Comparison of ENCODE assay signal across 1 cellular context in the genomic region with DNA sequence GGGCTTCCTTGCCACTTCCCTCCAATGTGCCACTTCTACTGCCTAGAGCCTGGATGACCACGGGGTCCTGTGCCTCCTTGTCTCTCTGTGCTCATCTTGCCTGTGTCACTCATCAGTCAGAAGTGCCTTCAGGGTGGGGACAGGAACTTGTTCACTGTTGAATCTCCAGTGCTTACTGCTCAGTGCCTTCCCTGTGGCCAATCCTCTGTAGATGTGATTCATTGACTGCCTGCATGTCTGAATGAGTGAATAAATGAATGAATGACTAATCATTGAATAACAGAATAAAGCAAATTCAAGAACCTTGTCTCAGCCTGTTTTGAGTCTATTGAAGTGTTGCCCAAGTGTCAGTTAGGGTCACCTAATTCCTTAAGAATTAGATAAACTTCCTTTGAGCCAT.
TF ChIP-seq lines count a peak whose summit lies in the region.

No MANE protein-coding gene starts in this region.

TF ChIP-seq in HCT116, 20 proteins besides CTCF, POLR2A, EP300 and RAD21 (continued from another document):
- TF ChIP-seq ZFX (IDR thresholded peaks at IDR 0.05) (no peak), ATF3 (IDR thresholded peaks at IDR 0.05) (no peak), FOSL1 (IDR thresholded peaks at IDR 0.05; ENCODE audit: low read depth) (peak; percentile 52; the same call in 1 of the 2 replicates), SP1 (IDR thresholded peaks at IDR 0.05; ENCODE audit: low read depth) (peak; percentile 45; the same call in 1 of the 2 replicates), EZH2 (IDR thresholded peaks at IDR 0.05) (no peak), ZNF274 (IDR thresholded peaks at IDR 0.05; ENCODE audit: low read depth, low read length) (no peak), ELF1 (IDR thresholded peaks at IDR 0.05; ENCODE audit: borderline replicate concordance, low read depth) (no peak), CEBPB (IDR thresholded peaks at IDR 0.05; ENCODE audit: low read depth) (no peak), JUND (IDR thresholded peaks at IDR 0.05) (peak; percentile 41; the same call in 1 of the 2 replicates), SIN3A (IDR thresholded peaks at IDR 0.05; ENCODE audit: low read depth) (no peak), EGR1 (IDR thresholded peaks at IDR 0.05; ENCODE audit: low read depth) (no peak), YY1 (IDR thresholded peaks at IDR 0.05; ENCODE audit: extremely low read depth, insufficient replicate concordance, low read depth, low read length) (no peak), POLR2AphosphoS5 (IDR thresholded peaks at IDR 0.05; ENCODE audit: low read depth, low read length) (no peak), SRF (IDR thresholded peaks at IDR 0.05; ENCODE audit: low read depth) (no peak), CBX3 (IDR thresholded peaks at IDR 0.05; ENCODE audit: low read depth) (0 out of 2 replicates have a peak, but pooled peaks have one; percentile 57)
- TF ChIP-seq, protein P1, sequence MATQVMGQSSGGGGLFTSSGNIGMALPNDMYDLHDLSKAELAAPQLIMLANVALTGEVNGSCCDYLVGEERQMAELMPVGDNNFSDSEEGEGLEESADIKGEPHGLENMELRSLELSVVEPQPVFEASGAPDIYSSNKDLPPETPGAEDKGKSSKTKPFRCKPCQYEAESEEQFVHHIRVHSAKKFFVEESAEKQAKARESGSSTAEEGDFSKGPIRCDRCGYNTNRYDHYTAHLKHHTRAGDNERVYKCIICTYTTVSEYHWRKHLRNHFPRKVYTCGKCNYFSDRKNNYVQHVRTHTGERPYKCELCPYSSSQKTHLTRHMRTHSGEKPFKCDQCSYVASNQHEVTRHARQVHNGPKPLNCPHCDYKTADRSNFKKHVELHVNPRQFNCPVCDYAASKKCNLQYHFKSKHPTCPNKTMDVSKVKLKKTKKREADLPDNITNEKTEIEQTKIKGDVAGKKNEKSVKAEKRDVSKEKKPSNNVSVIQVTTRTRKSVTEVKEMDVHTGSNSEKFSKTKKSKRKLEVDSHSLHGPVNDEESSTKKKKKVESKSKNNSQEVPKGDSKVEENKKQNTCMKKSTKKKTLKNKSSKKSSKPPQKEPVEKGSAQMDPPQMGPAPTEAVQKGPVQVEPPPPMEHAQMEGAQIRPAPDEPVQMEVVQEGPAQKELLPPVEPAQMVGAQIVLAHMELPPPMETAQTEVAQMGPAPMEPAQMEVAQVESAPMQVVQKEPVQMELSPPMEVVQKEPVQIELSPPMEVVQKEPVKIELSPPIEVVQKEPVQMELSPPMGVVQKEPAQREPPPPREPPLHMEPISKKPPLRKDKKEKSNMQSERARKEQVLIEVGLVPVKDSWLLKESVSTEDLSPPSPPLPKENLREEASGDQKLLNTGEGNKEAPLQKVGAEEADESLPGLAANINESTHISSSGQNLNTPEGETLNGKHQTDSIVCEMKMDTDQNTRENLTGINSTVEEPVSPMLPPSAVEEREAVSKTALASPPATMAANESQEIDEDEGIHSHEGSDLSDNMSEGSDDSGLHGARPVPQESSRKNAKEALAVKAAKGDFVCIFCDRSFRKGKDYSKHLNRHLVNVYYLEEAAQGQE (IDR thresholded peaks at IDR 0.05; ENCODE audit: low read depth) = no peak
